1 cellular context compared by ENCODE assay signal in genomic region chr10:133262696-133263095, GRCh38.
TF ChIP-seq lines count a peak whose summit lies in the region.

No MANE protein-coding gene starts in this region.

TF ChIP-seq in H1, 55 proteins besides CTCF, POLR2A, EP300 and RAD21:
- TF ChIP-seq RXRA (IDR thresholded peaks at IDR 0.05; ENCODE audit: insufficient read depth, low read depth, low read length) (no peak), MAX (IDR thresholded peaks at IDR 0.05) (peak; percentile 23; the same call in 1 of the 2 replicates), CHD1 (IDR thresholded peaks at IDR 0.05; ENCODE audit: low read depth, low read length) (no peak)
